In the genomic region with DNA sequence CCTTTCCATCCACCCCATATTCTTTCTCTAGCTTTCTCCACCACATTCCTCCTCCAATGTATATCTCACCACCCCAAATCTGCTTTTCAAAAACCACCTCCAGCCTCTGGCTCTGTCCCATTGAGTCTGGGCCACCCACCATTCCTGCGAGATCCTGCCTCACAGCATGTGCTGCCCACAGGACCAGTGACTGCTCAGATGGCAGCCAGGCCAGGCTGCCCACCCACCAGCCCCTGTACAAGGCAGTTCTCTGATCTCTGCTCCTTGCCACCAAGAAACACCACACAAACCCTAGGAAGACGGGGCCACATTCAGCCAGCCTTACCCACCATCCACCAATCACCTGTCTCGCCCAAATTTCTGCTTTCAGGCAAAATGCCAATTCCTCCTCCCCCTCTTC, we compare ENCODE assay signal across 22 cellular contexts. TPM values are rescaled to one million over a fixed set of nuclear protein-coding genes. Genes with fewer than 3 reads are reported as not detected.
"Had no signal": no experiment of that assay in that cellular context is flagged by ENCODE, and none has a peak within 500 bp of the region (broad histone marks: within the 10 kb centered on the region; RNA-seq: fewer than 3 reads in every experiment).

No MANE protein-coding gene starts in this region.

- H3K36me3 ChIP-seq: brain microvascular endothelial cell, tibial artery, vagina had no signal

- ATAC-seq: activated CD4-positive, CD25-positive, alpha-beta regulatory T cell treated with anti-CD3 and anti-CD28 coated beads, Interleukin-2, amount 50 U/mL, for 24 hours; activated CD8-positive, alpha-beta T cell treated with anti-CD3 and anti-CD28 coated beads, Interleukin-2, amount 10 ng/mL, durations not matched to agents 7 days and 5 days; activated naive CD8-positive, alpha-beta T cell treated with anti-CD3 and anti-CD28 coated beads, Interleukin-2, amount 50 U/mL, for 24 hours; activated T-cell treated with anti-CD3 and anti-CD28 coated beads, Interleukin-2, amount 50 U/mL, for 4 hours; natural killer cell; stimulated activated naive CD8-positive, alpha-beta T cell treated with anti-CD3 and anti-CD28 coated beads, Interleukin-15, Interleukin-2, amounts not matched to agents 100 U/mL and 50 U/mL, for 24 hours had no signal

- DNase-seq: activated CD4-positive, alpha-beta T cell treated with anti-CD3 and anti-CD28 coated beads, Interleukin-2, amount 10 ng/mL, durations not matched to agents 7 days and 5 days; activated CD8-positive, alpha-beta memory T cell treated with anti-CD3 and anti-CD28 coated beads, Interleukin-2, amount 50 U/mL, for 4 hours; activated CD8-positive, alpha-beta T cell treated with anti-CD3 and anti-CD28 coated beads, Interleukin-2, amount 10 ng/mL, durations not matched to agents 7 days and 5 days; activated naive CD4-positive, alpha-beta T cell treated with anti-CD3 and anti-CD28 coated beads, Interleukin-2, amount 10 ng/mL, durations not matched to agents 7 days and 5 days; activated naive CD8-positive, alpha-beta T cell treated with anti-CD3 and anti-CD28 coated beads, Interleukin-2, amount 50 U/mL, for 24 hours; activated T-cell treated with anti-CD3 and anti-CD28 coated beads, Interleukin-2, amount 50 U/mL, for 4 hours; aorta; brain microvascular endothelial cell; central memory CD4-positive, alpha-beta T cell; endodermal cell; foreskin melanocyte; natural killer cell; retina; stimulated activated naive CD8-positive, alpha-beta T cell treated with anti-CD3 and anti-CD28 coated beads, Interleukin-15, Interleukin-2, amounts not matched to agents 100 U/mL and 50 U/mL, for 24 hours; T-helper 1 cell; T1000; tibial artery had no signal

- H3K9me3 Mint-ChIP-seq: activated CD4-positive, alpha-beta T cell treated with anti-CD3 and anti-CD28 coated beads, Interleukin-2, amount 10 ng/mL, durations not matched to agents 7 days and 5 days; activated naive CD4-positive, alpha-beta T cell treated with anti-CD3 and anti-CD28 coated beads, Interleukin-2, amount 10 ng/mL, durations not matched to agents 7 days and 5 days; activated naive CD8-positive, alpha-beta T cell treated with anti-CD3 and anti-CD28 coated beads, Interleukin-2, amount 50 U/mL, for 24 hours; activated T-cell treated with anti-CD3 and anti-CD28 coated beads, Interleukin-2, amount 50 U/mL, for 4 hours; endodermal cell; memory B cell; natural killer cell had no signal

- H3K36me3 Mint-ChIP-seq: activated naive CD4-positive, alpha-beta T cell treated with anti-CD3 and anti-CD28 coated beads, Interleukin-2, amount 10 ng/mL, durations not matched to agents 7 days and 5 days; natural killer cell had no signal

- H3K4me3 ChIP-seq: skin epidermis, vagina had no signal

- H3K9me3 ChIP-seq: tibial artery, vagina had no signal

- H3K27ac Mint-ChIP-seq: activated CD4-positive, alpha-beta T cell treated with anti-CD3 and anti-CD28 coated beads, Interleukin-2, amount 10 ng/mL, durations not matched to agents 7 days and 5 days; activated CD8-positive, alpha-beta T cell treated with anti-CD3 and anti-CD28 coated beads, Interleukin-2, amount 10 ng/mL, durations not matched to agents 7 days and 5 days; activated naive CD4-positive, alpha-beta T cell treated with anti-CD3 and anti-CD28 coated beads, Interleukin-2, amount 10 ng/mL, durations not matched to agents 7 days and 5 days; activated naive CD8-positive, alpha-beta T cell treated with anti-CD3 and anti-CD28 coated beads, Interleukin-2, amount 50 U/mL, for 24 hours; endodermal cell; memory B cell; natural killer cell had no signal

- H3K27ac ChIP-seq: brain microvascular endothelial cell, skin epidermis, vagina had no signal

- H3K4me1 Mint-ChIP-seq: activated CD4-positive, alpha-beta T cell treated with anti-CD3 and anti-CD28 coated beads, Interleukin-2, amount 10 ng/mL, durations not matched to agents 7 days and 5 days; activated naive CD4-positive, alpha-beta T cell treated with anti-CD3 and anti-CD28 coated beads, Interleukin-2, amount 10 ng/mL, durations not matched to agents 7 days and 5 days; activated naive CD8-positive, alpha-beta T cell treated with anti-CD3 and anti-CD28 coated beads, Interleukin-2, amount 50 U/mL, for 24 hours; memory B cell; natural killer cell had no signal

- H3K27me3 ChIP-seq: tibial artery, vagina had no signal

- H3K4me3 Mint-ChIP-seq: activated CD4-positive, alpha-beta T cell treated with anti-CD3 and anti-CD28 coated beads, Interleukin-2, amount 10 ng/mL, durations not matched to agents 7 days and 5 days; activated CD8-positive, alpha-beta T cell treated with anti-CD3 and anti-CD28 coated beads, Interleukin-2, amount 10 ng/mL, durations not matched to agents 7 days and 5 days; activated naive CD4-positive, alpha-beta T cell treated with anti-CD3 and anti-CD28 coated beads, Interleukin-2, amount 10 ng/mL, durations not matched to agents 7 days and 5 days; activated naive CD8-positive, alpha-beta T cell treated with anti-CD3 and anti-CD28 coated beads, Interleukin-2, amount 50 U/mL, for 24 hours; activated T-cell treated with anti-CD3 and anti-CD28 coated beads, Interleukin-2, amount 50 U/mL, for 4 hours; endodermal cell; memory B cell; natural killer cell had no signal

- FAIRE-seq: colon had no signal

RNA-seq across cellular contexts. Expression of gene PLEKHA6, which starts 53.7 kb away (rescaled TPM):
- total RNA-seq: activated CD4-positive, alpha-beta T cell treated with anti-CD3 and anti-CD28 coated beads, Interleukin-2, amount 10 ng/mL, durations not matched to agents 7 days and 5 days had no signal
